ENCODE assay signal across 28 cellular contexts in the genomic region with DNA sequence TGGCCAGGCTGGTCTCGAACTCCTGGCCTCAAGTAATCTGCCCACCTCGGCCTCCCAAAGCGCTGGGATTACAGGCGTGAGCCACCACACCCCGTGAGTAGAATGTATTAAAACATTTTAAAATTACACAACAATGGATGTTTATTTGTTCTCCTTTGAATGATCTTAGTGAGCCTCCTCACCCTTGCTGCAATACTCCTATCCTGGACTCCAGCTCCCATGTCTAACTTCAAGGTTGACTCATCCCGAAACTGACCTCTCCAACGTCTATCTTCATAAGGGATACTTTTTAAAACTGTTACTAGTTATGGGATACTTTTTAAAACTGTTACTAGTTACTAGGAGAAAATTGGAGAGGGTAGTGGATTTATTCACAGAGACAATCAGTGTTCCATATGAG. TPM values are rescaled to one million over a fixed set of nuclear protein-coding genes. Genes with fewer than 3 reads are reported as not detected.
"Had no signal": no experiment of that assay in that cellular context is flagged by ENCODE, and none has a peak within 500 bp of the region (broad histone marks: within the 10 kb centered on the region; RNA-seq: fewer than 3 reads in every experiment).

No MANE protein-coding gene starts in this region.

- H3K4me1 ChIP-seq: Peyer's patch had no signal

- H3K9me3 Mint-ChIP-seq: activated naive CD4-positive, alpha-beta T cell treated with anti-CD3 and anti-CD28 coated beads, Interleukin-2, amount 50 U/mL, for 72 hours; activated naive CD8-positive, alpha-beta T cell treated with anti-CD3 and anti-CD28 coated beads, Interleukin-2, amount 50 U/mL, for 24 hours; activated T-cell treated with anti-CD3 and anti-CD28 coated beads, Interleukin-2, amount 50 U/mL, for 4 hours; T-helper 1 cell treated with Interleukin-12 subunit alpha and Interleukin-12 subunit beta and Interleukin-4 antibody, amounts not matched to agents 30 μg/mL and 1 μg/mL, for 36 hours had no signal

- H3K27me3 ChIP-seq: Peyer's patch had no signal

- H3K4me3 ChIP-seq: MG63, Peyer's patch had no signal

- H3K4me3 Mint-ChIP-seq: activated CD8-positive, alpha-beta T cell treated with anti-CD3 and anti-CD28 coated beads, Interleukin-2, amount 10 ng/mL, durations not matched to agents 7 days and 5 days; activated naive CD8-positive, alpha-beta T cell treated with anti-CD3 and anti-CD28 coated beads, Interleukin-2, amount 50 U/mL, for 24 hours; activated T-cell treated with anti-CD3 and anti-CD28 coated beads, Interleukin-2, amount 50 U/mL, for 4 hours; brain; IgD-negative memory B cell; T-helper 1 cell treated with Interleukin-12 subunit alpha and Interleukin-12 subunit beta and Interleukin-4 antibody, amounts not matched to agents 30 μg/mL and 1 μg/mL, for 36 hours had no signal

- H3K27ac ChIP-seq: KMS-11, Peyer's patch had no signal

- H3K36me3 ChIP-seq: MG63, Peyer's patch had no signal

- FAIRE-seq: astrocyte had no signal

- H3K36me3 Mint-ChIP-seq: activated naive CD4-positive, alpha-beta T cell treated with anti-CD3 and anti-CD28 coated beads, Interleukin-2, amount 50 U/mL, for 72 hours; brain; IgD-negative memory B cell had no signal

- H3K9me3 ChIP-seq: MG63, Peyer's patch had no signal

- H3K27ac Mint-ChIP-seq: activated CD8-positive, alpha-beta T cell treated with anti-CD3 and anti-CD28 coated beads, Interleukin-2, amount 10 ng/mL, durations not matched to agents 7 days and 5 days; activated naive CD4-positive, alpha-beta T cell treated with anti-CD3 and anti-CD28 coated beads, Interleukin-2, amount 50 U/mL, for 72 hours; activated naive CD8-positive, alpha-beta T cell treated with anti-CD3 and anti-CD28 coated beads, Interleukin-2, amount 50 U/mL, for 24 hours; brain; IgD-negative memory B cell; T-helper 1 cell treated with Interleukin-12 subunit alpha and Interleukin-12 subunit beta and Interleukin-4 antibody, amounts not matched to agents 30 μg/mL and 1 μg/mL, for 36 hours had no signal

- DNase-seq: activated CD4-positive, alpha-beta T cell treated with anti-CD3 and anti-CD28 coated beads for 48 hours; activated CD4-positive, alpha-beta T cell treated with anti-CD3 and anti-CD28 coated beads, Interleukin-2, amount 50 U/mL, for 4 hours; activated CD8-positive, alpha-beta T cell treated with anti-CD3 and anti-CD28 coated beads, Interleukin-2, amount 10 ng/mL, durations not matched to agents 7 days and 5 days; activated effector memory CD4-positive, alpha-beta T cell treated with anti-CD3 and anti-CD28 coated beads, Interleukin-2, amount 50 U/mL, for 16 hours; activated naive CD4-positive, alpha-beta T cell treated with Interleukin-2 at 50 U/mL for 16 hours; activated naive CD8-positive, alpha-beta T cell treated with anti-CD3 and anti-CD28 coated beads, Interleukin-2, amount 50 U/mL, for 24 hours; activated T-cell treated with anti-CD3 and anti-CD28 coated beads, Interleukin-2, amount 50 U/mL, for 4 hours; amniotic stem cell; MG63; MV-4-11; NCI-H1092 treated with DMSO at 0.1 percent for 48 hours; NCI-H1436; NCI-H1694 treated with DMSO at 0.1 percent for 48 hours; NCI-H2029 treated with DMSO at 0.1 percent for 48 hours; NCI-H345; NCI-H510A; NCI-H526 treated with DMSO at 0.1 percent for 48 hours; NCI-H82; Peyer's patch; SHP77 treated with DMSO at 0.1 percent for 48 hours had no signal

- ATAC-seq: activated CD4-positive, CD25-positive, alpha-beta regulatory T cell treated with anti-CD3 and anti-CD28 coated beads, Interleukin-2, amount 50 U/mL, for 24 hours; activated CD8-positive, alpha-beta T cell treated with anti-CD3 and anti-CD28 coated beads, Interleukin-2, amount 10 ng/mL, durations not matched to agents 7 days and 5 days; activated naive CD4-positive, alpha-beta T cell treated with anti-CD3 and anti-CD28 coated beads, Interleukin-2, amount 50 U/mL, for 72 hours; activated naive CD8-positive, alpha-beta T cell treated with anti-CD3 and anti-CD28 coated beads, Interleukin-2, amount 50 U/mL, for 24 hours; activated T-cell treated with anti-CD3 and anti-CD28 coated beads, Interleukin-2, amount 50 U/mL, for 4 hours had no signal

- H3K4me1 Mint-ChIP-seq: activated naive CD8-positive, alpha-beta T cell treated with anti-CD3 and anti-CD28 coated beads, Interleukin-2, amount 50 U/mL, for 24 hours; brain; IgD-negative memory B cell had no signal

RNA-seq across cellular contexts. Expression of gene RHCG, which starts 17.8 kb away (rescaled TPM):
- total RNA-seq: activated CD8-positive, alpha-beta T cell treated with anti-CD3 and anti-CD28 coated beads, Interleukin-2, amount 10 ng/mL, durations not matched to agents 7 days and 5 days; activated naive CD4-positive, alpha-beta T cell treated with anti-CD3 and anti-CD28 coated beads, Interleukin-2, amount 50 U/mL, for 72 hours; activated T-cell treated with anti-CD3 and anti-CD28 coated beads, Interleukin-2, amount 50 U/mL, for 4 hours; OCI-LY7; Peyer's patch had no signal
- polyA plus RNA-seq: IgD-negative memory B cell had no signal
